Comparison of ENCODE assay signal across 16 cellular contexts in the genomic region with DNA sequence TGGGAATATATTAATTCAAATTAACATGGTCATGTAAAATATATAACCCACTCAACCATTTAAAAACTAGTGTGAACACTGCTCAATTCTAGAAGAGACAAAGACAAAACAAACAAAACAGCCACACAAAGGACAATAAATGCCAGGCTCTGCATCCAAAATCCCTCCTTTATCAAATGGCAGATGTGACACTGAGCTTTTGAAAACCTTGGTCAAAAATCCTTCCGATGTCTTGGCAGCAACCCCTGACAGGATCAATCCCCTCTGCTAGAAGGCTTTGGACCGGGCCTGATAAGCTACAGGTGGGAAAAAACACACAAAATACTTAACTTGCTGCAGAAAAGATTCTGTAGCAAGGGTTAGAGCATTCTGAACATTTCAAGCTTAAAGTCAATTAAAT.
"Had no signal": no experiment of that assay in that cellular context is flagged by ENCODE, and none has a peak within 500 bp of the region (broad histone marks: within the 10 kb centered on the region; RNA-seq: fewer than 3 reads in every experiment).

No MANE protein-coding gene starts in this region.

- H3K27me3 ChIP-seq: heart right ventricle, right lobe of liver, tibial artery, upper lobe of left lung, uterus had no signal

- H3K79me2 ChIP-seq: parathyroid adenoma had no signal

- H2AFZ ChIP-seq: parathyroid adenoma had no signal

- H3K4me3 ChIP-seq: coronary artery, heart right ventricle, psoas muscle, right lobe of liver, tibial artery, upper lobe of left lung, uterus had no signal

- ATAC-seq: esophagus mucosa; heart right ventricle; left lobe of liver; psoas muscle; right lobe of liver; stimulated activated memory B cell treated with anti-CD40 and anti-IgM and Interleukin-4, amounts not matched to agents 10 μg/mL and 1 μg/mL and 100 μg/mL, for 72 hours had no signal

- DNase-seq: effector CD8-positive, alpha-beta T cell; heart right ventricle; kidney glomerular epithelial cell; naive B cell; psoas muscle; retina; right lobe of liver; stimulated activated CD4-positive, alpha-beta T cell treated with anti-CD3 and anti-CD28 coated beads, Interleukin-4, amount 100 ng/mL, for 24 hours; tibial artery; upper lobe of left lung; uterus had no signal

- H3K9ac ChIP-seq: parathyroid adenoma had no signal

- H3K4me1 ChIP-seq: parathyroid adenoma, psoas muscle, right lobe of liver, upper lobe of left lung had no signal

- H3K36me3 ChIP-seq: uterus had no signal

- H3K27ac ChIP-seq: coronary artery, heart right ventricle, parathyroid adenoma, psoas muscle, right lobe of liver, tibial artery, upper lobe of left lung, uterus had no signal

- H3K9me3 ChIP-seq: heart right ventricle, psoas muscle, right lobe of liver, tibial artery, upper lobe of left lung, uterus had no signal
